Comparison of ENCODE assay signal across 8 cellular contexts in genomic region chrX:102768984-102769761, GRCh38. TPM values are rescaled to one million over a fixed set of nuclear protein-coding genes. Genes with fewer than 3 reads are reported as not detected.
A peak's percentile ranks its signal among the peaks of the same experiment; 100 is the strongest.
DNase-seq lines count a peak whose midpoint lies in the region; FAIRE-seq and TF ChIP-seq lines count a peak whose summit lies in the region.

No MANE protein-coding gene starts in this region.

- H3K4me1 ChIP-seq in H9 (ENCODE audit: insufficient read depth, low read length) (no peaks in the 10 kb centered on the region), Loucy (ENCODE audit: insufficient read depth, low read length, poor library complexity, severe bottlenecking) (no peaks in the 10 kb centered on the region), suprapubic skin (peaks cover 7% of the 10 kb centered on the region)

- H2BK5ac ChIP-seq in H9 (ENCODE audit: insufficient read length, low read length): no peak overlapping the region

- TF ChIP-seq EP300 in suprapubic skin (IDR thresholded peaks at IDR 0.05): no peak

- no peak for TF ChIP-seq POLR2A in suprapubic skin (IDR thresholded peaks at IDR 0.05)

- H2AFZ ChIP-seq in H9 (ENCODE audit: low read length) (no peak overlapping the region), Loucy (ENCODE audit: low read length) (peak overlapping the region; percentile 87)

- no peak overlapping the region for H4K91ac ChIP-seq in H9 (ENCODE audit: insufficient read length, low read depth, low read length)

- no peak overlapping the region for H3K27ac ChIP-seq in H9 (ENCODE audit: insufficient read length, low read depth, low read length)
- peak overlapping the region; percentile 45 for H3K27ac ChIP-seq in suprapubic skin

- DNase-seq in H9 (peak; percentile 79), SHP77 (lab: John Stamatoyannopoulos, UW) (peak; percentile 55 to 72), glomerular endothelial cell (ENCODE audit: extremely low read depth, low read depth, low spot score) (peak; percentile 68), occipital lobe (lab: John Stamatoyannopoulos, UW) (peak; percentile 67), suprapubic skin (ENCODE audit: low spot score in 2 of 2) (peak; percentile 82 to 84)
- DNase-seq in activated naive CD4-positive, alpha-beta T cell treated with Interleukin-2 at 50 U/mL for 16 hours: peak; percentile 81

- H3F3A ChIP-seq in Loucy (ENCODE audit: low read depth): no peaks in the 10 kb centered on the region

- H2BK12ac ChIP-seq in H9 (ENCODE audit: insufficient read length, low read depth, low read length): no peak overlapping the region

- H3K79me1 ChIP-seq in H9 (ENCODE audit: insufficient read depth, low read depth, low read length, poor library complexity, severe bottlenecking): no peaks in the 10 kb centered on the region

- H2AK5ac ChIP-seq in H9 (ENCODE audit: insufficient read length, low read length): no peak overlapping the region

- no peaks in the 10 kb centered on the region for H3K9me2 ChIP-seq in Loucy (replicated peaks; ENCODE audit: low read depth, low read length)

- peak overlapping the region; percentile 87 for H3K14ac ChIP-seq in H9 (ENCODE audit: insufficient read depth, low read length)

- no peak overlapping the region for H3K23ac ChIP-seq in H9 (ENCODE audit: insufficient read length, low read depth, low read length)

- H2BK120ac ChIP-seq in H9 (ENCODE audit: low read depth, low read length, poor library complexity, severe bottlenecking): no peak overlapping the region

- H4K8ac ChIP-seq in H9 (replicated peaks; ENCODE audit: insufficient read length, low read depth, low read length): no peak overlapping the region

- H3K4me2 ChIP-seq in H9 (ENCODE audit: insufficient read depth, insufficient read length, low read length): peak overlapping the region; percentile 50
- peak overlapping the region; percentile 75 for H3K4me2 ChIP-seq in Loucy (ENCODE audit: low read depth, low read length, poor library complexity, severe bottlenecking)

- no peaks in the 10 kb centered on the region for H3K79me2 ChIP-seq in H9 (ENCODE audit: insufficient read depth, low read length)
- no peaks in the 10 kb centered on the region for H3K79me2 ChIP-seq in Loucy (ENCODE audit: insufficient read depth, low read length)

- H4K5ac ChIP-seq in H9 (ENCODE audit: insufficient read length, low read depth, low read length): no peak overlapping the region

- no peak for TF ChIP-seq CTCF in H9 (conservative IDR thresholded peaks at IDR 0.05)
- no peak for TF ChIP-seq CTCF in Loucy (conservative IDR thresholded peaks at IDR 0.05; ENCODE audit: low read length)
- no peak for TF ChIP-seq CTCF in suprapubic skin (IDR thresholded peaks at IDR 0.05)

- no peak overlapping the region for H3T11ph ChIP-seq in H9 (ENCODE audit: low read length)

- H3K56ac ChIP-seq in H9 (ENCODE audit: insufficient read length, low read depth, low read length): no peak overlapping the region

- H3K23me2 ChIP-seq in H9 (ENCODE audit: insufficient read length, low read depth, low read length, poor library complexity, severe bottlenecking): no peaks in the 10 kb centered on the region

- H3K4ac ChIP-seq in H9 (ENCODE audit: low read depth, low read length): no peak overlapping the region

- H3K27ac Mint-ChIP-seq in H9: peak overlapping the region; percentile 97 to 100 (median 99)

- H3K4me1 Mint-ChIP-seq in H9: peaks cover 4 to 5% of the 10 kb centered on the region in 2 experiments; a peak in 3 of 4 replicates

- peak; percentile 97 for FAIRE-seq in G401.6 (lab: Jason Lieb, UNC)

- H3K9me3 ChIP-seq in H9 (ENCODE audit: control insufficient read depth, low read depth, low read length) (peaks cover 22% of the 10 kb centered on the region), Loucy (ENCODE audit: insufficient read depth, low read depth, low read length) (no peaks in the 10 kb centered on the region), suprapubic skin (no peaks in the 10 kb centered on the region)

- H3K4me3 Mint-ChIP-seq in H9: peak overlapping the region; percentile 94 to 98

- H3K36me3 ChIP-seq in Loucy (ENCODE audit: insufficient read depth, low read length) (no peaks in the 10 kb centered on the region), suprapubic skin (no peaks in the 10 kb centered on the region)

- H3K9ac ChIP-seq in H9 (ENCODE audit: extremely low read depth, insufficient read length, low read length) (peak overlapping the region; percentile 97), Loucy (ENCODE audit: low read depth, low read length, poor library complexity, severe bottlenecking) (peak overlapping the region; percentile 80)

- no CpG with 5 or more reads among the region's 22 CpGs for WGBS in H9 (ENCODE audit: extremely low coverage, insufficient read length, low lambda C conversion rate)
- 32% methylated on average over 21 of the region's 22 CpGs for WGBS in suprapubic skin

- H3K18ac ChIP-seq in H9 (ENCODE audit: insufficient read length, low read depth, low read length): peak overlapping the region; percentile 82

- H2BK15ac ChIP-seq in H9 (ENCODE audit: low read depth, low read length): no peak overlapping the region

- H3K36me3 Mint-ChIP-seq in H9 (ENCODE audit: insufficient read depth in 1 of 3, low read depth in 3 of 3): peaks cover 5 to 23% (median 11%) of the 10 kb centered on the region in 3 experiments

- peaks cover 54 to 58% of the 10 kb centered on the region in 2 experiments for H3K9me3 Mint-ChIP-seq in H9

- H3K4me3 ChIP-seq in Loucy (ENCODE audit: low read length, poor library complexity, severe bottlenecking) (peak overlapping the region; percentile 88), suprapubic skin (peak overlapping the region; percentile 63)

- no peaks in the 10 kb centered on the region; the same call in 1 of the 2 replicates for H3K27me3 Mint-ChIP-seq in H9 (ENCODE audit: low read depth)

- no peaks in the 10 kb centered on the region for H4K20me1 ChIP-seq in H9 (ENCODE audit: control insufficient read depth, insufficient read depth, insufficient read length)
- no peaks in the 10 kb centered on the region for H4K20me1 ChIP-seq in Loucy (ENCODE audit: insufficient read depth, low read length, poor library complexity, severe bottlenecking)

- no peaks in the 10 kb centered on the region for H3K27me3 ChIP-seq in H9 (ENCODE audit: insufficient read depth, low read length)
- no peaks in the 10 kb centered on the region for H3K27me3 ChIP-seq in Loucy (ENCODE audit: insufficient read depth, low read length, poor library complexity, severe bottlenecking)
- no peaks in the 10 kb centered on the region for H3K27me3 ChIP-seq in suprapubic skin

- H2BK20ac ChIP-seq in H9 (ENCODE audit: low read depth, low read length, poor library complexity, severe bottlenecking): no peak overlapping the region

RNA-seq across cellular contexts. Expression of gene GPRASP3, which starts 48.6 kb away (rescaled TPM):
- 4.8 and 5.3 TPM in 2 replicates for total RNA-seq in H9 (2021)
- 3.3 and 3.6 TPM in 2 replicates for total RNA-seq in glomerular endothelial cell
- total RNA-seq in occipital lobe: 61.3 TPM
- 1 to 10 TPM; 2.9 to 5.1 (median 3.5) TPM for total RNA-seq in suprapubic skin

RNA-seq across cellular contexts. Expression of gene GPRASP2, which starts 56.9 kb away (rescaled TPM):
- total RNA-seq in H9 (2021): 13.9 and 14.2 TPM in 2 replicates
- total RNA-seq in glomerular endothelial cell: 14.5 and 15.1 TPM in 2 replicates
- total RNA-seq in occipital lobe: 70.0 TPM
- total RNA-seq in suprapubic skin: 1 to 10 TPM; 5.3 to 8.4 (median 7.4) TPM
